Comparison of ENCODE assay signal across 17 cellular contexts in the genomic region with DNA sequence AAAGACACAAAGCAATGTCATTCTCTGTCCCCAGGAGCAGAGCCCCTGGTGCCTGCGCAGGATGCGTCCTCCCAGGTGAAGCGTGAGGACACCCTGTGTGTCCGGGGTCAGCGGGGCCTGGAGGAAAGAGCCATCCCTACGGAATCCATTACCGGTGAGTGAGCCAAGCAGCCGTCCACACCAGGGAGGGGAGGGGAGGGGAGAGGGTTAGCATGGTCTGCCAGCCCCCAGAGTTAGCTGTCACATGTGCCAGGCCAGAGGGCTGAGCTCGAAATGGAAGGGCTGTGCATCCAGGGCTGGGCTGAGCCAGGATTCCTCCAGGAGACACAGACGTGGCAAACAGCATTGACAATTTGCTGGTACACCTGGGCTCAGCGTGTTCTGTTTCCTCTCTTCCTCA.
"Had no signal": no experiment of that assay in that cellular context is flagged by ENCODE, and none has a peak within 500 bp of the region (broad histone marks: within the 10 kb centered on the region; RNA-seq: fewer than 3 reads in every experiment).

No MANE protein-coding gene starts in this region.

- H3K27ac Mint-ChIP-seq: dendritic cell treated with granulocyte-macrophage colony-stimulating factor and Interleukin-4, amounts not matched to agents 40 ng/mL and 50 ng/mL, for 4 days; nephron had no signal

- H3K27me3 Mint-ChIP-seq: dendritic cell treated with granulocyte-macrophage colony-stimulating factor and Interleukin-4, amounts not matched to agents 40 ng/mL and 50 ng/mL, for 4 days had no signal

- DNase-seq: activated CD4-positive, alpha-beta T cell treated with anti-CD3 and anti-CD28 coated beads for 1 hour; anterior cingulate cortex; body of pancreas; effector CD4-positive, alpha-beta T cell; erythroblast; foreskin fibroblast; midbrain; ovary; T-helper 9 cell; tibial artery had no signal

- H3K27ac ChIP-seq: body of pancreas, cardiac muscle cell, neutrophil, ovary, prostate gland, SJSA1, tibial artery had no signal

- H3K4me3 Mint-ChIP-seq: dendritic cell treated with granulocyte-macrophage colony-stimulating factor and Interleukin-4, amounts not matched to agents 40 ng/mL and 50 ng/mL, for 4 days; nephron had no signal

- H3K9me3 Mint-ChIP-seq: activated T-helper 1 cell treated with anti-CD3 and anti-CD28 coated beads, Interleukin-12 subunit alpha, Interleukin-12 subunit beta, Interleukin-2, Interleukin-4 antibody, amounts not matched to agents 30 ng/mL and 10 ng/mL and 1 ng/mL, durations not matched to agents 14 hours and 24 hours and 36 hours; dendritic cell treated with granulocyte-macrophage colony-stimulating factor and Interleukin-4, amounts not matched to agents 40 ng/mL and 50 ng/mL, for 4 days; nephron had no signal

- ATAC-seq: body of pancreas had no signal

- H3K4me1 Mint-ChIP-seq: nephron had no signal
